Comparison of ENCODE assay signal across 17 cellular contexts in genomic region chr16:15034266-15035162, GRCh38. TPM values are rescaled to one million over a fixed set of nuclear protein-coding genes. Genes with fewer than 3 reads are reported as not detected.
DNase-seq lines count a peak whose midpoint lies in the region; ATAC-seq, FAIRE-seq and TF ChIP-seq lines count a peak whose summit lies in the region.
"Had no signal": no experiment of that assay in that cellular context is flagged by ENCODE, and none has a peak within 500 bp of the region (broad histone marks: within the 10 kb centered on the region; RNA-seq: fewer than 3 reads in every experiment).

No MANE protein-coding gene starts in this region.

- H3K27ac ChIP-seq in kidney (ENCODE audit: low read depth in 2 of 2, low read length in 2 of 2) (no peak overlapping the region), body of pancreas (no peak overlapping the region)
- H3K27ac ChIP-seq: gastrocnemius medialis, testis had no signal

- H3K4me3 ChIP-seq in kidney (ENCODE audit: low read length in 2 of 2) (no peak overlapping the region), body of pancreas (no peak overlapping the region)
- H3K4me3 ChIP-seq: gastrocnemius medialis, testis had no signal

- H3K27ac Mint-ChIP-seq in effector memory CD8-positive, alpha-beta T cell = peak overlapping the region; percentile 67 to 77
- H3K27ac Mint-ChIP-seq: activated CD4-positive, alpha-beta T cell treated with anti-CD3 and anti-CD28 coated beads, Interleukin-2, amount 10 ng/mL, durations not matched to agents 7 days and 5 days; natural killer cell had no signal

- no peaks in the 10 kb centered on the region for H3K9me3 Mint-ChIP-seq in effector memory CD8-positive, alpha-beta T cell
- H3K9me3 Mint-ChIP-seq: activated CD4-positive, alpha-beta T cell treated with anti-CD3 and anti-CD28 coated beads, Interleukin-2, amount 10 ng/mL, durations not matched to agents 7 days and 5 days; natural killer cell had no signal

- peak; percentile 11 for DNase-seq in CD1c-positive myeloid dendritic cell (ENCODE audit: extremely low spot score)
- DNase-seq in effector memory CD8-positive, alpha-beta T cell = no peak
- peak; percentile 75 for DNase-seq in kidney
- peak; percentile 51 for DNase-seq in sciatic nerve (ENCODE audit: low spot score)
- DNase-seq in GOT3 (lab: John Stamatoyannopoulos, UW) = no peak
- DNase-seq in body of pancreas = no peak
- DNase-seq: activated CD4-positive, alpha-beta T cell treated with anti-CD3 and anti-CD28 coated beads, Interleukin-2, amount 10 ng/mL, durations not matched to agents 7 days and 5 days; DMS 273 treated with DMSO at 0.1 percent for 48 hours; gastrocnemius medialis; natural killer cell; NCI-H2029; NCI-H748 treated with DMSO at 0.1 percent for 48 hours; stimulated activated CD4-positive, alpha-beta T cell treated with anti-CD3 and anti-CD28 coated beads, Interleukin-12 subunit alpha, Interleukin-12 subunit beta, amount 100 ng/mL, for 4 hours; T-helper 17 cell; testis had no signal

- H3K9me3 ChIP-seq in kidney (ENCODE audit: control insufficient read depth in 1 of 2, low read length in 2 of 2) (no peaks in the 10 kb centered on the region), body of pancreas (no peaks in the 10 kb centered on the region)
- H3K9me3 ChIP-seq: gastrocnemius medialis, testis had no signal

- H3K36me3 ChIP-seq in kidney (ENCODE audit: control insufficient read depth in 1 of 2, insufficient read depth in 2 of 2, low read length in 2 of 2) = peaks cover 55 to 83% of the 10 kb centered on the region in 2 donors
- peaks cover 15 to 56% of the 10 kb centered on the region in 2 donors for H3K36me3 ChIP-seq in body of pancreas (replicated peaks in 1 of 2; ENCODE audit: insufficient read depth in 1 of 2, low read depth in 2 of 2)

- FAIRE-seq in kidney (lab: Jason Lieb, UNC) = no peak

- no peak overlapping the region for H3K9ac ChIP-seq in kidney (ENCODE audit: low read length in 2 of 2)

- ATAC-seq in effector memory CD8-positive, alpha-beta T cell (replicated peaks) = no peak
- ATAC-seq in sciatic nerve = peak; percentile 19
- ATAC-seq in body of pancreas = no peak
- no peak for ATAC-seq in GM18873 (IDR thresholded peaks at IDR 0.05; ENCODE audit: low FRiP score, unreplicated experiment)
- ATAC-seq in GM18861 (IDR thresholded peaks at IDR 0.05; ENCODE audit: unreplicated experiment) = no peak
- ATAC-seq: natural killer cell, T-helper 17 cell had no signal

- H3K4me1 ChIP-seq in kidney (ENCODE audit: control insufficient read depth in 1 of 2, insufficient read depth in 1 of 2, low read depth in 1 of 2, low read length in 2 of 2) = peaks cover 11 to 15% of the 10 kb centered on the region in 2 donors
- no peaks in the 10 kb centered on the region for H3K4me1 ChIP-seq in body of pancreas
- H3K4me1 ChIP-seq: testis had no signal

- H3K27me3 ChIP-seq in body of pancreas = no peaks in the 10 kb centered on the region
- H3K27me3 ChIP-seq: gastrocnemius medialis, testis had no signal

- no peak for TF ChIP-seq POLR2A in body of pancreas (IDR thresholded peaks at IDR 0.05)

- no peaks in the 10 kb centered on the region for H3K27me3 Mint-ChIP-seq in effector memory CD8-positive, alpha-beta T cell
- H3K27me3 Mint-ChIP-seq: activated CD4-positive, alpha-beta T cell treated with anti-CD3 and anti-CD28 coated beads, Interleukin-2, amount 10 ng/mL, durations not matched to agents 7 days and 5 days; T-helper 17 cell had no signal

- no peak overlapping the region for H3K4me3 Mint-ChIP-seq in effector memory CD8-positive, alpha-beta T cell
- H3K4me3 Mint-ChIP-seq: activated CD4-positive, alpha-beta T cell treated with anti-CD3 and anti-CD28 coated beads, Interleukin-2, amount 10 ng/mL, durations not matched to agents 7 days and 5 days; natural killer cell; T-helper 17 cell had no signal

- TF ChIP-seq CTCF in kidney (IDR thresholded peaks at IDR 0.05; ENCODE audit: borderline replicate concordance, extremely low read depth, insufficient read depth) (no peak), body of pancreas (IDR thresholded peaks at IDR 0.05) (no peak)

- peaks cover 13 to 24% of the 10 kb centered on the region in 2 donors for H3K4me1 Mint-ChIP-seq in effector memory CD8-positive, alpha-beta T cell (ENCODE audit: low read depth in 2 of 2)

- intact Hi-C loops in kidney (cut with DNase I) (no loop called here), sciatic nerve (cut with DNase I) (no loop called here), body of pancreas (cut with DNase I) (no loop called here)

- peaks cover 57% of the 10 kb centered on the region for H3K36me3 Mint-ChIP-seq in effector memory CD8-positive, alpha-beta T cell (ENCODE audit: insufficient read depth)
- H3K36me3 Mint-ChIP-seq: natural killer cell had no signal

- 84 to 91% methylated on average over 17 to 23 of the region's 23 CpGs for WGBS in body of pancreas, 2 donors

RNA-seq across cellular contexts. Expression of gene NTAN1, which starts 21.4 kb away (rescaled TPM):
- total RNA-seq in kidney (27.7 TPM), sciatic nerve (47.4 TPM), body of pancreas (10 to 100 TPM in 1 of 2 donors, 1 to 10 TPM in 1; 7.9 to 29.8 TPM)
- polyA plus RNA-seq in kidney (ENCODE audit: insufficient read depth, low read depth, low replicate concordance) = 55.2 TPM

RNA-seq across cellular contexts. Expression of gene RRN3, which starts 59.6 kb away (rescaled TPM):
- total RNA-seq in kidney (24.7 TPM), sciatic nerve (28.8 TPM), body of pancreas (10 to 100 TPM; 12.2 to 12.5 TPM)
- 12.3 TPM for polyA plus RNA-seq in kidney (ENCODE audit: insufficient read depth, low read depth, low replicate concordance)

RNA-seq across cellular contexts. Expression of gene PDXDC1, which starts 59.7 kb away (rescaled TPM):
- 113 TPM for total RNA-seq in kidney
- polyA plus RNA-seq in kidney (ENCODE audit: insufficient read depth, low read depth, low replicate concordance) = 56.5 TPM
- total RNA-seq in sciatic nerve = 58.6 TPM
- total RNA-seq in body of pancreas = 10 to 100 TPM; 63.3 to 66.2 TPM

Comparison
In these comparisons a context has a peak if more than half of its experiments do, and no peak if none do; other contexts are left out.
1. DNase-seq: peak in CD1c-positive myeloid dendritic cell (single experiment), kidney (single experiment) and sciatic nerve (single experiment); none in effector memory CD8-positive, alpha-beta T cell (0 of 3), GOT3 (single experiment) and body of pancreas (0 of 4).